ENCODE assay signal across 18 cellular contexts in the genomic region with DNA sequence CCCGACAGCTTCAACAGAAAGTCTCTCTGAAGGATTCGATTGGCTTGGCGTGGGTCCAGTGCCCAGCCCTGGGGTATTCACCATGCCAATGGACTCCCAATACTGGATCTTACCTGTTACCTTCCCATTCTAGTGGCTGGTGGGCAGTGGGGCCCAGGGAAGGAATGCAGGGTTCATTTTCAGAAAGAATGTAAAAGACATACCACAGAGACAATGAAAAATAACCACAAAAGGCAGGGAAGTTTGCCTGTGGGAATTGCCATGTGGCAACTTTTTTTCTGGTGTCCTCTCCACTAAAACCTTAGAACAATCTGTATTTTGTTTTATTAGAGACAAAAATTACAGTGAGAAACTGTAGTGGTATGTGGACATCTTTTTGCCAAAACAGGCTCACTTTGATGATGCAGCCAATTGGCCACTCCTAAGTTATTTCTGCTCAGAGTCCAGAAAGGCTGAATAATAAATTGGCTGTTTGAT. TPM values are rescaled to one million over a fixed set of nuclear protein-coding genes. Genes with fewer than 3 reads are reported as not detected.
DNase-seq lines count a peak whose midpoint lies in the region; ATAC-seq and TF ChIP-seq lines count a peak whose summit lies in the region.
"Had no signal": no experiment of that assay in that cellular context is flagged by ENCODE, and none has a peak within 500 bp of the region (broad histone marks: within the 10 kb centered on the region; RNA-seq: fewer than 3 reads in every experiment).

No MANE protein-coding gene starts in this region.

- no peak for TF ChIP-seq POLR2A in breast epithelium (IDR thresholded peaks at IDR 0.05)

- H3K27me3 ChIP-seq in right atrium auricular region (no peaks in the 10 kb centered on the region), breast epithelium (no peaks in the 10 kb centered on the region), right cardiac atrium (ENCODE audit: control insufficient read depth, insufficient read depth) (no peaks in the 10 kb centered on the region)
- H3K27me3 ChIP-seq: cardiac muscle cell had no signal

- no peak for TF ChIP-seq CTCF in right atrium auricular region (IDR thresholded peaks at IDR 0.05)
- TF ChIP-seq CTCF in breast epithelium (IDR thresholded peaks at IDR 0.05) = no peak

- H3K27ac ChIP-seq in right atrium auricular region (no peak overlapping the region), breast epithelium (peak overlapping the region; percentile 77 to 85), right cardiac atrium (ENCODE audit: low read length) (no peak overlapping the region)
- H3K27ac ChIP-seq: cardiac muscle cell, parathyroid adenoma had no signal

- no peaks in the 10 kb centered on the region for H3K4me1 ChIP-seq in right atrium auricular region
- peaks cover 0 to 6% of the 10 kb centered on the region in 2 donors for H3K4me1 ChIP-seq in breast epithelium
- H3K4me1 ChIP-seq in right cardiac atrium (ENCODE audit: control insufficient read depth, insufficient read depth, low read length) = no peaks in the 10 kb centered on the region
- H3K4me1 ChIP-seq: parathyroid adenoma had no signal

- H3K36me3 ChIP-seq in right atrium auricular region (no peaks in the 10 kb centered on the region), breast epithelium (no peaks in the 10 kb centered on the region)
- H3K36me3 ChIP-seq: cardiac muscle cell had no signal

- H3K9me3 ChIP-seq in right atrium auricular region (peaks cover 0 to 7% of the 10 kb centered on the region in 2 donors), breast epithelium (no peaks in the 10 kb centered on the region), right cardiac atrium (ENCODE audit: control insufficient read depth, low read length) (no peaks in the 10 kb centered on the region)

- intact Hi-C loops in Right ventricle myocardium superior (cut with DNase I) (no loop called here), breast epithelium (cut with DNase I; ENCODE audit: low total_unique reads) (no loop called here), right cardiac atrium (cut with DNase I) (no loop called here)

- ATAC-seq in Right ventricle myocardium superior (ENCODE audit: poor library complexity) (peak; percentile 43), right cardiac atrium (peak; percentile 48 to 69)

- H3K4me3 ChIP-seq in right atrium auricular region (no peak overlapping the region), breast epithelium (no peak overlapping the region), right cardiac atrium (ENCODE audit: low read length) (no peak overlapping the region)
- H3K4me3 ChIP-seq: cardiac muscle cell, PC-9 had no signal

- DNase-seq in Right ventricle myocardium superior (peak; percentile 45), right atrium auricular region (ENCODE audit: low spot score) (no peak), breast epithelium (ENCODE audit: low spot score in 2 of 2) (peak in 1 of 2 donors; percentile 79), right cardiac atrium (peak in 2 of 3 donors; percentile 46 to 63), NCI-H2227 treated with DMSO at 0.1 percent for 48 hours (lab: John Stamatoyannopoulos, UW) (no peak), hippocampal formation (lab: John Stamatoyannopoulos, UW) (no peak), NCI-H2029 treated with DMSO at 0.1 percent for 48 hours (lab: John Stamatoyannopoulos, UW) (no peak)
- no peak for DNase-seq in activated CD4-positive, CD25-positive, alpha-beta regulatory T cell treated with anti-CD3 and anti-CD28 coated beads, Interleukin-2, amount 50 U/mL, for 72 hours
- DNase-seq: activated gamma-delta T cell treated with Interleukin-2 at 50 U/mL for 16 hours; effector CD8-positive, alpha-beta T cell; NCI-H1694 treated with DMSO at 0.1 percent for 48 hours; NCI-H526 treated with DMSO at 0.1 percent for 48 hours; stimulated activated CD4-positive, alpha-beta T cell treated with anti-CD3 and anti-CD28 coated beads, Interleukin-15, amount 100 ng/mL, for 24 hours; T-cell had no signal

- WGBS in right cardiac atrium = 72% methylated on average over 3 of the region's 3 CpGs

RNA-seq across cellular contexts. Expression of gene PTGER2, which starts 55.2 kb away (rescaled TPM):
- 0.65 TPM for total RNA-seq in Right ventricle myocardium superior
- 1 to 10 TPM in 1 of 2 donors, under 1 TPM in 1; 0.44 to 1.5 TPM for total RNA-seq in right atrium auricular region
- total RNA-seq in breast epithelium = 1 to 10 TPM; 1.8 to 5.9 (median 4.9) TPM
- total RNA-seq in right cardiac atrium = 1 to 10 TPM in 2 of 4 donors, under 1 TPM in 2; 0.34 to 1.6 (median 1.1) TPM
- 0.32 TPM for polyA plus RNA-seq in right cardiac atrium
- total RNA-seq: A172, cardiac muscle cell had no signal
- polyA plus RNA-seq: cardiac muscle cell had no signal

Comparison
In these comparisons a context has a peak if more than half of its experiments do, and no peak if none do; other contexts are left out.
1. DNase-seq: peak in Right ventricle myocardium superior (single experiment) and right cardiac atrium (2 of 3); none in right atrium auricular region (single experiment), NCI-H2227 treated with DMSO at 0.1 percent for 48 hours (single experiment), activated CD4-positive, CD25-positive, alpha-beta regulatory T cell treated with anti-CD3 and anti-CD28 coated beads, Interleukin-2, amount 50 U/mL, for 72 hours (single experiment), hippocampal formation (0 of 2) and NCI-H2029 treated with DMSO at 0.1 percent for 48 hours (single experiment).
2. H3K27ac ChIP-seq: peak in breast epithelium (2 of 2); none in right atrium auricular region (0 of 2) and right cardiac atrium (single experiment).